ENCODE assay signal across 1 cellular context in genomic region chr7:92134271-92135099, GRCh38.
TF ChIP-seq lines count a peak whose summit lies in the region.

CYP51A1 (minus strand) TSS chr7:92134477; CDS start chr7:92134364, 113 bp downstream.

TF ChIP-seq in HepG2, 621 proteins besides CTCF, POLR2A, EP300 and RAD21 (continued from another document):
- TF ChIP-seq ZNF580 (CRISPR knock-in tag; IDR thresholded peaks at IDR 0.05; ENCODE audit: borderline replicate concordance, low read depth) = peak; percentile 54; the same call in 1 of the 2 replicates
- 0 out of 2 replicates have a peak, but pooled peaks have one; percentile 37 for TF ChIP-seq ZFP1 (CRISPR knock-in tag; IDR thresholded peaks at IDR 0.05)
- TF ChIP-seq ESRRA (CRISPR knock-in tag; IDR thresholded peaks at IDR 0.05; ENCODE audit: low read depth) = peak; percentile 52
- TF ChIP-seq ZMAT3 (CRISPR knock-in tag; conservative IDR thresholded peaks at IDR 0.05) = peak; percentile 90; the same call in 1 of the 2 replicates
- TF ChIP-seq ARNT2 (CRISPR knock-in tag; IDR thresholded peaks at IDR 0.05; ENCODE audit: low read depth) = peak; percentile 66
- peak; percentile 85; the same call in 1 of the 2 replicates for TF ChIP-seq ZNF607 (CRISPR knock-in tag; IDR thresholded peaks at IDR 0.05; ENCODE audit: borderline replicate concordance)
- no peak for TF ChIP-seq GABPA (IDR thresholded peaks at IDR 0.05; ENCODE audit: low read depth, low read length)
- peak; percentile 2; the same call in 1 of the 2 replicates for TF ChIP-seq GABPA (CRISPR knock-in tag; IDR thresholded peaks at IDR 0.05; ENCODE audit: low read depth)
- no peak for TF ChIP-seq KAT2B (IDR thresholded peaks at IDR 0.05; ENCODE audit: borderline replicate concordance, low read depth, low read length)
- no peak for TF ChIP-seq RORA (CRISPR knock-in tag; IDR thresholded peaks at IDR 0.05)
- TF ChIP-seq ZNF784 (CRISPR knock-in tag; IDR thresholded peaks at IDR 0.05; ENCODE audit: borderline replicate concordance) = no peak; the same call in 1 of the 2 replicates
- no peak for TF ChIP-seq TEF (CRISPR knock-in tag; IDR thresholded peaks at IDR 0.05)
- peak; percentile 93; the same call in 1 of the 2 replicates for TF ChIP-seq ZNF343 (CRISPR knock-in tag; IDR thresholded peaks at IDR 0.05)
- peak; percentile 17; the same call in 1 of the 2 replicates for TF ChIP-seq ZNF816 (CRISPR knock-in tag; IDR thresholded peaks at IDR 0.05; ENCODE audit: borderline replicate concordance)
- TF ChIP-seq NFIB (CRISPR knock-in tag; IDR thresholded peaks at IDR 0.05; ENCODE audit: borderline replicate concordance) = no peak
- TF ChIP-seq ZKSCAN1 (IDR thresholded peaks at IDR 0.05; ENCODE audit: low read length) = no peak
- no peak for TF ChIP-seq MBD4 (IDR thresholded peaks at IDR 0.05; ENCODE audit: borderline replicate concordance, low read length)
- no peak for TF ChIP-seq ZFP62 (CRISPR knock-in tag; IDR thresholded peaks at IDR 0.05)
- TF ChIP-seq ZNF687 (CRISPR knock-in tag; IDR thresholded peaks at IDR 0.05) = peak; percentile 90
- no peak for TF ChIP-seq CENPX (CRISPR knock-in tag; IDR thresholded peaks at IDR 0.05)
- TF ChIP-seq GTF3A (CRISPR knock-in tag; conservative IDR thresholded peaks at IDR 0.05) = no peak
- TF ChIP-seq ZNF879 (CRISPR knock-in tag; IDR thresholded peaks at IDR 0.05) = no peak; the same call in 1 of the 2 replicates
- TF ChIP-seq SCMH1 (CRISPR knock-in tag; IDR thresholded peaks at IDR 0.05; ENCODE audit: borderline replicate concordance) = no peak
- TF ChIP-seq ZFP36 (IDR thresholded peaks at IDR 0.05; ENCODE audit: borderline replicate concordance, low read depth, low read length, partially characterized antibody) = no peak
- TF ChIP-seq HHEX (CRISPR knock-in tag; IDR thresholded peaks at IDR 0.05) = peak; percentile 11; the same call in 1 of the 2 replicates
- TF ChIP-seq ZNF770 (CRISPR knock-in tag; IDR thresholded peaks at IDR 0.05) = peak; percentile 55
- TF ChIP-seq ZNF512 (CRISPR knock-in tag; IDR thresholded peaks at IDR 0.05) = no peak
- peak; percentile 52; the same call in 1 of the 2 replicates for TF ChIP-seq SIN3A (IDR thresholded peaks at IDR 0.05; ENCODE audit: borderline replicate concordance, low read depth, low read length)
- TF ChIP-seq ZNF329 (CRISPR knock-in tag; IDR thresholded peaks at IDR 0.05; ENCODE audit: low read depth) = peak; percentile 91
- no peak; the same call in 1 of the 2 replicates for TF ChIP-seq ZNF7 (CRISPR knock-in tag; IDR thresholded peaks at IDR 0.05)
- TF ChIP-seq ZNF740 (CRISPR knock-in tag; IDR thresholded peaks at IDR 0.05) = 0 out of 2 replicates have a peak, but pooled peaks have one; percentile 54
- TF ChIP-seq ZNF780A (CRISPR knock-in tag; IDR thresholded peaks at IDR 0.05) = peak; percentile 89; the same call in 1 of the 2 replicates
- TF ChIP-seq ZNF550 (CRISPR knock-in tag; IDR thresholded peaks at IDR 0.05; ENCODE audit: borderline replicate concordance) = no peak
